In genomic region chr10:114301177-114301576, GRCh38 we compare ENCODE assay signal across 23 cellular contexts.
DNase-seq lines count a peak whose midpoint lies in the region; ATAC-seq and TF ChIP-seq lines count a peak whose summit lies in the region.
"Had no signal": no experiment of that assay in that cellular context is flagged by ENCODE, and none has a peak within 500 bp of the region (broad histone marks: within the 10 kb centered on the region; RNA-seq: fewer than 3 reads in every experiment).

No MANE protein-coding gene starts in this region.

- no peaks in the 10 kb centered on the region for H4K20me1 ChIP-seq in SK-N-SH (ENCODE audit: insufficient read depth)

- no peak overlapping the region for H2AFZ ChIP-seq in SK-N-SH (ENCODE audit: low read depth)
- H2AFZ ChIP-seq: parathyroid adenoma had no signal

- no peaks in the 10 kb centered on the region for H3F3A ChIP-seq in SK-N-SH (replicated peaks; ENCODE audit: insufficient read depth)

- CTCF ChIA-PET in SK-N-SH (lab: Yijun Ruan, JAX) = interaction anchor here (2.0 kb wide), 1 partner anchor 30 kb away, joined by 4 read pairs; no protein-coding TSS in a partner anchor

- no peak for TF ChIP-seq RAD21 in SK-N-SH (IDR thresholded peaks at IDR 0.05; ENCODE audit: low read length)

- H3K9me3 ChIP-seq in RWPE2 (ENCODE audit: severe bottlenecking) (no peaks in the 10 kb centered on the region), upper lobe of right lung (peaks cover 2% of the 10 kb centered on the region), SK-N-SH (no peaks in the 10 kb centered on the region)
- H3K9me3 ChIP-seq: BE2C, Caco-2, colonic mucosa had no signal

- intact Hi-C loops in upper lobe of right lung (cut with DNase I) = no loop called here

- H3K27me3 ChIP-seq in RWPE2 (ENCODE audit: insufficient read depth, poor library complexity, severe bottlenecking) (no peaks in the 10 kb centered on the region), foreskin keratinocyte (no peaks in the 10 kb centered on the region), upper lobe of right lung (no peaks in the 10 kb centered on the region), SK-N-SH (ENCODE audit: insufficient read depth) (no peaks in the 10 kb centered on the region)
- H3K27me3 ChIP-seq: BE2C, brain microvascular endothelial cell, colonic mucosa had no signal

- H3K4me1 ChIP-seq in RWPE2 (ENCODE audit: insufficient read depth, poor library complexity, severe bottlenecking) (peaks cover 9% of the 10 kb centered on the region), foreskin keratinocyte (no peaks in the 10 kb centered on the region), upper lobe of right lung (peaks cover 7% of the 10 kb centered on the region), SK-N-SH (ENCODE audit: control insufficient read depth in 1 of 2, insufficient read depth in 2 of 2, low read depth in 1 of 2, low read length in 1 of 2) (peaks cover 0 to 11% of the 10 kb centered on the region in 2 experiments; a peak in 1 of 4 replicates)
- H3K4me1 ChIP-seq: BE2C, colonic mucosa had no signal

- TF ChIP-seq EP300 in SK-N-SH (IDR thresholded peaks at IDR 0.05; ENCODE audit: borderline replicate concordance in 1 of 2, low read depth in 1 of 2, low read length in 1 of 2) = no peak

- ATAC-seq in RWPE2 (ENCODE audit: low read depth) (peak; percentile 98), foreskin keratinocyte (peak; percentile 99), upper lobe of right lung (no peak), HG02938 (IDR thresholded peaks at IDR 0.05; ENCODE audit: unreplicated experiment) (no peak)
- ATAC-seq: natural killer cell treated with Interleukin-12 subunit alpha and Interleukin-12 subunit beta and Interleukin-15 and Interleukin-18, amount 100 ng/mL, for 72 hours; WTC11 had no signal

- no peak overlapping the region for H3K4me2 ChIP-seq in SK-N-SH

- no peak overlapping the region for H3K4me3 ChIP-seq in RWPE2 (ENCODE audit: severe bottlenecking)
- H3K4me3 ChIP-seq in upper lobe of right lung = no peak overlapping the region
- no peak overlapping the region for H3K4me3 ChIP-seq in SK-N-SH (ENCODE audit: low read depth in 2 of 2, low read length in 1 of 2)
- H3K4me3 ChIP-seq: colonic mucosa had no signal

- H3K27ac ChIP-seq in RWPE2 (ENCODE audit: poor library complexity, severe bottlenecking) (peak overlapping the region; percentile 3), foreskin keratinocyte (peak overlapping the region; percentile 3), upper lobe of right lung (no peak overlapping the region), SK-N-SH (ENCODE audit: low read depth in 2 of 2, low read length in 1 of 2) (no peak overlapping the region)
- H3K27ac ChIP-seq: brain microvascular endothelial cell, colonic mucosa, parathyroid adenoma had no signal

- no peak overlapping the region for H3K9ac ChIP-seq in SK-N-SH
- H3K9ac ChIP-seq: parathyroid adenoma had no signal

- H3K79me2 ChIP-seq in SK-N-SH (ENCODE audit: insufficient read depth) = no peaks in the 10 kb centered on the region

- DNase-seq in SIG-M5 treated with dmso at 0.1 percent for 504 hours (lab: John Stamatoyannopoulos, UW; ENCODE audit: unreplicated experiment) (peak; percentile 0), SIG-M5 (lab: John Stamatoyannopoulos, UW) (no peak), RWPE2 (ENCODE audit: low spot score) (peak; percentile 88), foreskin keratinocyte (peak; percentile 90 to 96), upper lobe of right lung (peak; percentile 46), SK-N-SH (no peak)
- no peak for DNase-seq in activated T-cell treated with anti-CD3 and anti-CD28 coated beads, Interleukin-2, amount 50 U/mL, for 1 hour
- DNase-seq: activated CD4-positive, alpha-beta T cell treated with anti-CD3 and anti-CD28 coated beads, Interleukin-2, amount 50 U/mL, for 48 hours; activated gamma-delta T cell; BE2C; brain microvascular endothelial cell; colonic mucosa; glutamatergic neuron; NCI-H1105; NCI-H2029; NCI-H2227 treated with DMSO at 0.1 percent for 48 hours; NK-92 treated with Interleukin-12 subunit alpha and Interleukin-12 subunit beta, amount 100 ng/mL, for 24 hours; stimulated activated CD8-positive, alpha-beta memory T cell treated with anti-CD3 and anti-CD28 coated beads, Interleukin-4, amount 100 ng/mL, for 48 hours had no signal

- POLR2A ChIA-PET in SK-N-SH (lab: Yijun Ruan, JAX) = no interaction called here

- 82% methylated on average over 7 of the region's 9 CpGs for WGBS in SK-N-SH (ENCODE audit: low lambda C conversion rate)

- no peaks in the 10 kb centered on the region for H3K9me2 ChIP-seq in SK-N-SH

- TF ChIP-seq CTCF in RWPE2 (IDR thresholded peaks at IDR 0.05; ENCODE audit: poor library complexity, severe bottlenecking) (peak; percentile 79), foreskin keratinocyte (conservative IDR thresholded peaks at IDR 0.05) (peak; percentile 76), upper lobe of right lung (IDR thresholded peaks at IDR 0.05) (no peak), SK-N-SH (IDR thresholded peaks at IDR 0.05) (no peak)

- H3K36me3 ChIP-seq in RWPE2 (ENCODE audit: low read depth) (peaks cover 23% of the 10 kb centered on the region), upper lobe of right lung (no peaks in the 10 kb centered on the region), SK-N-SH (replicated peaks in 1 of 2; ENCODE audit: control insufficient read depth in 1 of 2, insufficient read depth in 2 of 2, low read length in 1 of 2) (no peaks in the 10 kb centered on the region)
- H3K36me3 ChIP-seq: BE2C, brain microvascular endothelial cell, colonic mucosa had no signal

TF ChIP-seq in SK-N-SH, 30 proteins besides CTCF, POLR2A, EP300 and RAD21:
- TF ChIP-seq NFIC (IDR thresholded peaks at IDR 0.05; ENCODE audit: borderline replicate concordance) (no peak), TCF12 (IDR thresholded peaks at IDR 0.05) (no peak), FOXM1 (IDR thresholded peaks at IDR 0.05; ENCODE audit: low read depth) (no peak)
- TF ChIP-seq, protein P1, sequence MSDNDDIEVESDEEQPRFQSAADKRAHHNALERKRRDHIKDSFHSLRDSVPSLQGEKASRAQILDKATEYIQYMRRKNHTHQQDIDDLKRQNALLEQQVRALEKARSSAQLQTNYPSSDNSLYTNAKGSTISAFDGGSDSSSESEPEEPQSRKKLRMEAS (IDR thresholded peaks at IDR 0.05; ENCODE audit: low read depth) = no peak
- TF ChIP-seq, protein P2, sequence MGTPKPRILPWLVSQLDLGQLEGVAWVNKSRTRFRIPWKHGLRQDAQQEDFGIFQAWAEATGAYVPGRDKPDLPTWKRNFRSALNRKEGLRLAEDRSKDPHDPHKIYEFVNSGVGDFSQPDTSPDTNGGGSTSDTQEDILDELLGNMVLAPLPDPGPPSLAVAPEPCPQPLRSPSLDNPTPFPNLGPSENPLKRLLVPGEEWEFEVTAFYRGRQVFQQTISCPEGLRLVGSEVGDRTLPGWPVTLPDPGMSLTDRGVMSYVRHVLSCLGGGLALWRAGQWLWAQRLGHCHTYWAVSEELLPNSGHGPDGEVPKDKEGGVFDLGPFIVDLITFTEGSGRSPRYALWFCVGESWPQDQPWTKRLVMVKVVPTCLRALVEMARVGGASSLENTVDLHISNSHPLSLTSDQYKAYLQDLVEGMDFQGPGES (IDR thresholded peaks at IDR 0.05; ENCODE audit: low read depth, low read length) = no peak
TF ChIP-seq in SK-N-SH: peak in this region for 0.

Comparison
In these comparisons a context has a peak if more than half of its experiments do, and no peak if none do; other contexts are left out.
1. DNase-seq: peak in SIG-M5 treated with dmso at 0.1 percent for 504 hours (single experiment), RWPE2 (single experiment), foreskin keratinocyte (2 of 2) and upper lobe of right lung (single experiment); none in SIG-M5 (single experiment), SK-N-SH (single experiment) and activated T-cell treated with anti-CD3 and anti-CD28 coated beads, Interleukin-2, amount 50 U/mL, for 1 hour (single experiment).
2. ATAC-seq: peak in RWPE2 (single experiment) and foreskin keratinocyte (single experiment); none in upper lobe of right lung (single experiment) and HG02938 (single experiment).
3. H3K27ac ChIP-seq: peak in RWPE2 (single experiment) and foreskin keratinocyte (single experiment); none in upper lobe of right lung (single experiment) and SK-N-SH (0 of 2).
4. CTCF ChIP-seq: peak in RWPE2 (single experiment) and foreskin keratinocyte (single experiment); none in upper lobe of right lung (single experiment) and SK-N-SH (single experiment).